Comparison of ENCODE assay signal across 1 cellular context in the genomic region with DNA sequence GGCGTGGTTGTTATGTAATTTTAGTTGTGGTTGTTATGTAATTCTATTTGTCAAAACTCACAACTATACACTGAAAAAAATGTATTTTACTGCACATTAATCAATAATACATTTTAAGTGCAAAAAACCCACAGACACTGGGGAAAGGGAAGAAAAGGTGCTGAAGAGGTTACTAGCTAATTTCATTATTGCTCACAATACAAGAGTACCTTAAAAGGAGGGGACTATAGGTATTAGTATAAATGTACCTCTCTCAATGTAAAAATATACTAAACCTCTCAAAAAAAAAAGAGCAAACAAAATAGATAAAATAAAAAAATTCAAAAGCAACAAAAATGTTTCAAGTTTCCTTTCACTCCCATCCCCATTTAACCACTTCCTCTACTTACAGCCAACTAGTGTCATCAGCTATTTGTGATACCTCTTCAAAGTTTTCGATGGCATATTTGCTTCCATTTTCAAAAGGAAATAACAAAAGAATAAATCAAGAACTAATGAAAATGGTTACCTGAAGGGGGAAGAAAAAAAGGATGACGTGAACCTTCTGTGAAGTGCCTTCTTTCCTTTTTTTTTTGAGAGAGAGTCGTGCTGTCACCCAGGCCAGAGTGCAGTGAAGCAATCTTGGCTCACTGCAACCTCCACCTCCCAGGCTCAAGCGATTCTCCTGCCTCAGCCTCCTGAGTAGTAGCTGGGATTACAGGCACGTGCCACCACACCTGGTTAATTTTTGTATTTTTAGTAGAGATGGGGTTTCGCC.
TF ChIP-seq lines count a peak whose summit lies in the region.

No MANE protein-coding gene starts in this region.

TF ChIP-seq in K562, 482 proteins besides CTCF, POLR2A, EP300 and RAD21 (continues in another document):
- no peak for TF ChIP-seq HSF4 (CRISPR knock-in tag; IDR thresholded peaks at IDR 0.05; ENCODE audit: borderline replicate concordance)
- TF ChIP-seq ZFP30 (CRISPR knock-in tag; IDR thresholded peaks at IDR 0.05; ENCODE audit: borderline replicate concordance): no peak
- TF ChIP-seq SREBF2 (CRISPR knock-in tag; IDR thresholded peaks at IDR 0.05): no peak
- no peak for TF ChIP-seq MAX (CRISPR knock-in tag; IDR thresholded peaks at IDR 0.05)
- peak; percentile 11 to 31; a peak in 1 of 4 replicates for TF ChIP-seq KDM1A (IDR thresholded peaks at IDR 0.05)
- no peak for TF ChIP-seq GATAD2B (IDR thresholded peaks at IDR 0.05; ENCODE audit: borderline replicate concordance)
- no peak for TF ChIP-seq HMG20A (CRISPR knock-in tag; conservative IDR thresholded peaks at IDR 0.05)
- TF ChIP-seq ZBTB40 (IDR thresholded peaks at IDR 0.05): no peak
- no peak for TF ChIP-seq ZBTB40 (CRISPR knock-in tag; IDR thresholded peaks at IDR 0.05)
- TF ChIP-seq BCOR (IDR thresholded peaks at IDR 0.05): peak; percentile 77
- TF ChIP-seq ZNF431 (CRISPR knock-in tag; IDR thresholded peaks at IDR 0.05): no peak
- TF ChIP-seq ZNF583 (CRISPR knock-in tag; IDR thresholded peaks at IDR 0.05): no peak
- no peak for TF ChIP-seq RBM14 (IDR thresholded peaks at IDR 0.05; ENCODE audit: borderline replicate concordance, insufficient read depth, low read depth, low read length)
- TF ChIP-seq, protein P1, sequence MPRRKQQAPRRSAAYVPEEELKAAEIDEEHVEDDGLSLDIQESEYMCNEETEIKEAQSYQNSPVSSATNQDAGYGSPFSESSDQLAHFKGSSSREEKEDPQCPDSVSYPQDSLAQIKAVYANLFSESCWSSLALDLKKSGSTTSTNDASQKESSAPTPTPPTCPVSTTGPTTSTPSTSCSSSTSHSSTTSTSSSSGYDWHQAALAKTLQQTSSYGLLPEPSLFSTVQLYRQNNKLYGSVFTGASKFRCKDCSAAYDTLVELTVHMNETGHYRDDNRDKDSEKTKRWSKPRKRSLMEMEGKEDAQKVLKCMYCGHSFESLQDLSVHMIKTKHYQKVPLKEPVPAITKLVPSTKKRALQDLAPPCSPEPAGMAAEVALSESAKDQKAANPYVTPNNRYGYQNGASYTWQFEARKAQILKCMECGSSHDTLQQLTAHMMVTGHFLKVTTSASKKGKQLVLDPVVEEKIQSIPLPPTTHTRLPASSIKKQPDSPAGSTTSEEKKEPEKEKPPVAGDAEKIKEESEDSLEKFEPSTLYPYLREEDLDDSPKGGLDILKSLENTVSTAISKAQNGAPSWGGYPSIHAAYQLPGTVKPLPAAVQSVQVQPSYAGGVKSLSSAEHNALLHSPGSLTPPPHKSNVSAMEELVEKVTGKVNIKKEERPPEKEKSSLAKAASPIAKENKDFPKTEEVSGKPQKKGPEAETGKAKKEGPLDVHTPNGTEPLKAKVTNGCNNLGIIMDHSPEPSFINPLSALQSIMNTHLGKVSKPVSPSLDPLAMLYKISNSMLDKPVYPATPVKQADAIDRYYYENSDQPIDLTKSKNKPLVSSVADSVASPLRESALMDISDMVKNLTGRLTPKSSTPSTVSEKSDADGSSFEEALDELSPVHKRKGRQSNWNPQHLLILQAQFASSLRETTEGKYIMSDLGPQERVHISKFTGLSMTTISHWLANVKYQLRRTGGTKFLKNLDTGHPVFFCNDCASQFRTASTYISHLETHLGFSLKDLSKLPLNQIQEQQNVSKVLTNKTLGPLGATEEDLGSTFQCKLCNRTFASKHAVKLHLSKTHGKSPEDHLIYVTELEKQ (CRISPR knock-in tag; IDR thresholded peaks at IDR 0.05): no peak
- no peak for TF ChIP-seq NEUROD1 (IDR thresholded peaks at IDR 0.05; ENCODE audit: borderline replicate concordance, low read depth, low read length, partially characterized antibody)
- no peak for TF ChIP-seq EHMT2 (IDR thresholded peaks at IDR 0.05)
- TF ChIP-seq RFX7 (CRISPR knock-in tag; IDR thresholded peaks at IDR 0.05): no peak
- no peak for TF ChIP-seq ZNF311 (CRISPR knock-in tag; IDR thresholded peaks at IDR 0.05)
- TF ChIP-seq NCOA2 (IDR thresholded peaks at IDR 0.05; ENCODE audit: partially characterized antibody in 2 of 2): no peak
- no peak for TF ChIP-seq PHB2 (IDR thresholded peaks at IDR 0.05; ENCODE audit: low read depth)
- no peak for TF ChIP-seq STAT6 (CRISPR knock-in tag; IDR thresholded peaks at IDR 0.05)
- no peak for TF ChIP-seq TAF1 (IDR thresholded peaks at IDR 0.05; ENCODE audit: control insufficient read depth, extremely low read depth, insufficient read depth, low read length, severe bottlenecking)
- TF ChIP-seq, protein P2, sequence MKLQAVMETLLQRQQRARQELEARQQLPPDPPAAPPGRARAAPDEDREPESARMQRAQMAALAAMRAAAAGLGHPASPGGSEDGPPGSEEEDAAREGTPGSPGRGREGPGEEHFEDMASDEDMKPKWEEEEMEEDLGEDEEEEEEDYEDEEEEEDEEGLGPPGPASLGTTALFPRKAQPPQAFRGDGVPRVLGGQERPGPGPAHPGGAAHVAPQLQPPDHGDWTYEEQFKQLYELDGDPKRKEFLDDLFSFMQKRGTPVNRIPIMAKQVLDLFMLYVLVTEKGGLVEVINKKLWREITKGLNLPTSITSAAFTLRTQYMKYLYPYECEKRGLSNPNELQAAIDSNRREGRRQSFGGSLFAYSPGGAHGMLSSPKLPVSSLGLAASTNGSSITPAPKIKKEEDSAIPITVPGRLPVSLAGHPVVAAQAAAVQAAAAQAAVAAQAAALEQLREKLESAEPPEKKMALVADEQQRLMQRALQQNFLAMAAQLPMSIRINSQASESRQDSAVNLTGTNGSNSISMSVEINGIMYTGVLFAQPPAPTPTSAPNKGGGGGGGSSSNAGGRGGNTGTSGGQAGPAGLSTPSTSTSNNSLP (IDR thresholded peaks at IDR 0.05; ENCODE audit: borderline replicate concordance, low read depth, low read length): no peak
- no peak; the same call in 1 of the 2 replicates for TF ChIP-seq NBN (IDR thresholded peaks at IDR 0.05; ENCODE audit: low read depth)
- TF ChIP-seq MCM7 (IDR thresholded peaks at IDR 0.05): no peak
- TF ChIP-seq DPF2 (IDR thresholded peaks at IDR 0.05): no peak; the same call in 1 of the 2 replicates
- 0 out of 2 replicates have a peak, but pooled peaks have one; percentile 16 for TF ChIP-seq NFRKB (IDR thresholded peaks at IDR 0.05; ENCODE audit: low read depth)
- TF ChIP-seq GABPA (tag; conservative IDR thresholded peaks at IDR 0.05; ENCODE audit: low read depth): no peak; the same call in 1 of the 2 replicates
- no peak for TF ChIP-seq MTA1 (IDR thresholded peaks at IDR 0.05; ENCODE audit: borderline replicate concordance)
- no peak for TF ChIP-seq ZBTB7A (IDR thresholded peaks at IDR 0.05; ENCODE audit: borderline replicate concordance, control insufficient read depth, low read depth, low read length)
- TF ChIP-seq, protein P3, sequence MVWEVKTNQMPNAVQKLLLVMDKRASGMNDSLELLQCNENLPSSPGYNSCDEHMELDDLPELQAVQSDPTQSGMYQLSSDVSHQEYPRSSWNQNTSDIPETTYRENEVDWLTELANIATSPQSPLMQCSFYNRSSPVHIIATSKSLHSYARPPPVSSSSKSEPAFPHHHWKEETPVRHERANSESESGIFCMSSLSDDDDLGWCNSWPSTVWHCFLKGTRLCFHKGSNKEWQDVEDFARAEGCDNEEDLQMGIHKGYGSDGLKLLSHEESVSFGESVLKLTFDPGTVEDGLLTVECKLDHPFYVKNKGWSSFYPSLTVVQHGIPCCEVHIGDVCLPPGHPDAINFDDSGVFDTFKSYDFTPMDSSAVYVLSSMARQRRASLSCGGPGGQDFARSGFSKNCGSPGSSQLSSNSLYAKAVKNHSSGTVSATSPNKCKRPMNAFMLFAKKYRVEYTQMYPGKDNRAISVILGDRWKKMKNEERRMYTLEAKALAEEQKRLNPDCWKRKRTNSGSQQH (CRISPR knock-in tag; IDR thresholded peaks at IDR 0.05): no peak
- TF ChIP-seq SMARCC2 (IDR thresholded peaks at IDR 0.05; ENCODE audit: low read depth): no peak
- no peak for TF ChIP-seq ZNF445 (CRISPR knock-in tag; IDR thresholded peaks at IDR 0.05; ENCODE audit: low read depth)
- no peak for TF ChIP-seq ILK (tag; IDR thresholded peaks at IDR 0.05; ENCODE audit: borderline replicate concordance, low read depth)
- no peak for TF ChIP-seq POLR2B (IDR thresholded peaks at IDR 0.05; ENCODE audit: low read depth, partially characterized antibody)
- TF ChIP-seq ERF (CRISPR knock-in tag; IDR thresholded peaks at IDR 0.05): no peak
- no peak for TF ChIP-seq HNRNPH1 (optimal IDR thresholded peaks at IDR 0.05; ENCODE audit: low read depth, low read length)
- no peak for TF ChIP-seq BRD9 (IDR thresholded peaks at IDR 0.05; ENCODE audit: low read depth, partially characterized antibody)
